Comparison of ENCODE assay signal across 8 cellular contexts in the genomic region with DNA sequence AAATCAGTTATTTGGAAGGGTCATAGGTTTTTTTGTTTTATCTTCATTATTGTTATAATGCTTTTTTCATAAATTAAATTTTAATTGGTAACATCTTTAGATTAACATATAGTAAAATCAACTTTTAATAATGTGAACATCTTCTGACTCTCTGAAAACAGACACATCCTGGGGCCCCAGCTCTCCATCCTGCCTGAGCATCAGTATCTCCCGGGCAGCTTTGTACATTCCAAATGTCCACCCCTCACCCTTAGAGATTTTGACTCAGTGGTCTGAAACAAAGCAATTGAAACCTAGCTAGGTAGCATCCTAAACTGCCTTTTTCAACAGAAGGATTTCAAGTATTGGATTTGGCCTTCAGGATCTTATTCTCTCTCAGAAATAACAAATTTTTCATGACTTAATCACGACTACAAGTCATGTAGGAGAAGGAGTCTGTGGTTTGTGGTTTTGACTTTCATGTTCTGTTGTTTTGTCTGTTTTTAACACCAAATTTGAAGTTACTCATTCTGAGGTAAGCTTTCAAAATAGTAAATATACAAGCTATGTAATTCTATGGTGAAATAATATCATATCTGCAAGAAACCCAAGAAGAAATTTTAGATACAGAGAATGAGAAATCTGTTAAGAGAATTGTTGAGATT.
DNase-seq lines count a peak whose midpoint lies in the region; ATAC-seq and TF ChIP-seq lines count a peak whose summit lies in the region.

No MANE protein-coding gene starts in this region.

- H3K4me3 Mint-ChIP-seq in activated CD4-positive, alpha-beta T cell treated with anti-CD3 and anti-CD28 coated beads, Interleukin-2, amount 10 ng/mL, durations not matched to agents 7 days and 5 days: no peak overlapping the region
- H3K4me3 Mint-ChIP-seq in activated CD4-positive, alpha-beta T cell treated with anti-CD3 and anti-CD28 coated beads, Interleukin-2, amount 10 ng/mL, durations not matched to agents 24 days and 14 days: no peak overlapping the region

- peaks cover 12% of the 10 kb centered on the region for H3K4me1 Mint-ChIP-seq in activated CD4-positive, alpha-beta T cell treated with anti-CD3 and anti-CD28 coated beads, Interleukin-2, amount 10 ng/mL, durations not matched to agents 7 days and 5 days
- H3K4me1 Mint-ChIP-seq in activated CD4-positive, alpha-beta T cell treated with anti-CD3 and anti-CD28 coated beads, Interleukin-2, amount 10 ng/mL, durations not matched to agents 24 days and 14 days: peaks cover 4% of the 10 kb centered on the region

- no peak for DNase-seq in activated CD4-positive, alpha-beta T cell treated with anti-CD3 and anti-CD28 coated beads, Interleukin-2, amount 10 ng/mL, durations not matched to agents 7 days and 5 days
- no peak for DNase-seq in activated CD4-positive, alpha-beta T cell treated with anti-CD3 and anti-CD28 coated beads, Interleukin-2, amount 10 ng/mL, durations not matched to agents 24 days and 14 days
- DNase-seq in retinal pigment epithelial cell (ENCODE audit: low read depth) (peak; percentile 54), NCI-H748 treated with DMSO at 0.1 percent for 48 hours (lab: John Stamatoyannopoulos, UW) (no peak), SK-N-DZ (ENCODE audit: low spot score) (no peak)
- DNase-seq in stimulated activated CD4-positive, alpha-beta T cell treated with anti-CD3 and anti-CD28 coated beads, Interleukin-15, amount 100 ng/mL, for 24 hours: no peak

- no peaks in the 10 kb centered on the region for H3K36me3 Mint-ChIP-seq in activated CD4-positive, alpha-beta T cell treated with anti-CD3 and anti-CD28 coated beads, Interleukin-2, amount 10 ng/mL, durations not matched to agents 7 days and 5 days (ENCODE audit: low read depth)
- no peaks in the 10 kb centered on the region for H3K36me3 Mint-ChIP-seq in activated CD4-positive, alpha-beta T cell treated with anti-CD3 and anti-CD28 coated beads, Interleukin-2, amount 10 ng/mL, durations not matched to agents 24 days and 14 days (ENCODE audit: low read depth)

- no peak for TF ChIP-seq CTCF in retinal pigment epithelial cell (conservative IDR thresholded peaks at IDR 0.05; ENCODE audit: low read depth, low read length)

- H3K27ac Mint-ChIP-seq in activated CD4-positive, alpha-beta T cell treated with anti-CD3 and anti-CD28 coated beads, Interleukin-2, amount 10 ng/mL, durations not matched to agents 7 days and 5 days: peak overlapping the region; percentile 34
- no peak overlapping the region for H3K27ac Mint-ChIP-seq in activated CD4-positive, alpha-beta T cell treated with anti-CD3 and anti-CD28 coated beads, Interleukin-2, amount 10 ng/mL, durations not matched to agents 24 days and 14 days

- intact Hi-C loops in activated CD4-positive, alpha-beta T cell treated with anti-CD3 and anti-CD28 coated beads, Interleukin-2, amount 10 ng/mL, durations not matched to agents 24 days and 14 days (cut with micrococcal nuclease): no loop called here

- no peak overlapping the region for H3K4me3 ChIP-seq in retinal pigment epithelial cell (ENCODE audit: low read length)

- CTCF ChIA-PET in activated CD4-positive, alpha-beta T cell treated with anti-CD3 and anti-CD28 coated beads, Interleukin-2, amount 10 ng/mL, durations not matched to agents 7 days and 5 days (lab: Charles Lee): no interaction called here

- peaks cover 1% of the 10 kb centered on the region for H3K27me3 Mint-ChIP-seq in activated CD4-positive, alpha-beta T cell treated with anti-CD3 and anti-CD28 coated beads, Interleukin-2, amount 10 ng/mL, durations not matched to agents 7 days and 5 days
- no peaks in the 10 kb centered on the region for H3K27me3 Mint-ChIP-seq in activated CD4-positive, alpha-beta T cell treated with anti-CD3 and anti-CD28 coated beads, Interleukin-2, amount 10 ng/mL, durations not matched to agents 24 days and 14 days

- POLR2A ChIA-PET in activated CD4-positive, alpha-beta T cell treated with anti-CD3 and anti-CD28 coated beads, Interleukin-2, amount 10 ng/mL, durations not matched to agents 7 days and 5 days (lab: Charles Lee): interaction anchor here (0.7 kb wide), 1 partner anchor 1433 kb away, joined by 4 read pairs; no protein-coding TSS in a partner anchor

- peaks cover 5% of the 10 kb centered on the region for H3K9me3 Mint-ChIP-seq in activated CD4-positive, alpha-beta T cell treated with anti-CD3 and anti-CD28 coated beads, Interleukin-2, amount 10 ng/mL, durations not matched to agents 7 days and 5 days
- H3K9me3 Mint-ChIP-seq in activated CD4-positive, alpha-beta T cell treated with anti-CD3 and anti-CD28 coated beads, Interleukin-2, amount 10 ng/mL, durations not matched to agents 24 days and 14 days: peaks cover 6% of the 10 kb centered on the region

- ATAC-seq in HG02678 (IDR thresholded peaks at IDR 0.05; ENCODE audit: unreplicated experiment): peak; percentile 63
- ATAC-seq in SK-N-SH treated with all-trans-retinoic acid at 6 μM for 48 hours: peak; percentile 57; the same call in 2 of the 3 replicates

TF ChIP-seq in SK-N-SH treated with all-trans-retinoic acid at 6 μM for 48 hours, 23 proteins besides CTCF, POLR2A, EP300 and RAD21 (continues in another document):
- no peak for TF ChIP-seq TOX (CRISPR knock-in tag; IDR thresholded peaks at IDR 0.05; ENCODE audit: borderline replicate concordance)
- no peak for TF ChIP-seq TCF4 (CRISPR knock-in tag; IDR thresholded peaks at IDR 0.05; ENCODE audit: borderline replicate concordance)
- no peak for TF ChIP-seq CSRNP3 (CRISPR knock-in tag; IDR thresholded peaks at IDR 0.05)
- no peak for TF ChIP-seq SNAI2 (CRISPR knock-in tag; IDR thresholded peaks at IDR 0.05)
- TF ChIP-seq, protein P1, sequence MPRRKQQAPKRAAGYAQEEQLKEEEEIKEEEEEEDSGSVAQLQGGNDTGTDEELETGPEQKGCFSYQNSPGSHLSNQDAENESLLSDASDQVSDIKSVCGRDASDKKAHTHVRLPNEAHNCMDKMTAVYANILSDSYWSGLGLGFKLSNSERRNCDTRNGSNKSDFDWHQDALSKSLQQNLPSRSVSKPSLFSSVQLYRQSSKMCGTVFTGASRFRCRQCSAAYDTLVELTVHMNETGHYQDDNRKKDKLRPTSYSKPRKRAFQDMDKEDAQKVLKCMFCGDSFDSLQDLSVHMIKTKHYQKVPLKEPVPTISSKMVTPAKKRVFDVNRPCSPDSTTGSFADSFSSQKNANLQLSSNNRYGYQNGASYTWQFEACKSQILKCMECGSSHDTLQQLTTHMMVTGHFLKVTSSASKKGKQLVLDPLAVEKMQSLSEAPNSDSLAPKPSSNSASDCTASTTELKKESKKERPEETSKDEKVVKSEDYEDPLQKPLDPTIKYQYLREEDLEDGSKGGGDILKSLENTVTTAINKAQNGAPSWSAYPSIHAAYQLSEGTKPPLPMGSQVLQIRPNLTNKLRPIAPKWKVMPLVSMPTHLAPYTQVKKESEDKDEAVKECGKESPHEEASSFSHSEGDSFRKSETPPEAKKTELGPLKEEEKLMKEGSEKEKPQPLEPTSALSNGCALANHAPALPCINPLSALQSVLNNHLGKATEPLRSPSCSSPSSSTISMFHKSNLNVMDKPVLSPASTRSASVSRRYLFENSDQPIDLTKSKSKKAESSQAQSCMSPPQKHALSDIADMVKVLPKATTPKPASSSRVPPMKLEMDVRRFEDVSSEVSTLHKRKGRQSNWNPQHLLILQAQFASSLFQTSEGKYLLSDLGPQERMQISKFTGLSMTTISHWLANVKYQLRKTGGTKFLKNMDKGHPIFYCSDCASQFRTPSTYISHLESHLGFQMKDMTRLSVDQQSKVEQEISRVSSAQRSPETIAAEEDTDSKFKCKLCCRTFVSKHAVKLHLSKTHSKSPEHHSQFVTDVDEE (CRISPR knock-in tag; IDR thresholded peaks at IDR 0.05): no peak
- no peak for TF ChIP-seq CREB5 (CRISPR knock-in tag; IDR thresholded peaks at IDR 0.05; ENCODE audit: low read depth)
- no peak for TF ChIP-seq CSDC2 (CRISPR knock-in tag; IDR thresholded peaks at IDR 0.05)
- no peak for TF ChIP-seq ZFP30 (CRISPR knock-in tag; IDR thresholded peaks at IDR 0.05)
- TF ChIP-seq, protein P2, sequence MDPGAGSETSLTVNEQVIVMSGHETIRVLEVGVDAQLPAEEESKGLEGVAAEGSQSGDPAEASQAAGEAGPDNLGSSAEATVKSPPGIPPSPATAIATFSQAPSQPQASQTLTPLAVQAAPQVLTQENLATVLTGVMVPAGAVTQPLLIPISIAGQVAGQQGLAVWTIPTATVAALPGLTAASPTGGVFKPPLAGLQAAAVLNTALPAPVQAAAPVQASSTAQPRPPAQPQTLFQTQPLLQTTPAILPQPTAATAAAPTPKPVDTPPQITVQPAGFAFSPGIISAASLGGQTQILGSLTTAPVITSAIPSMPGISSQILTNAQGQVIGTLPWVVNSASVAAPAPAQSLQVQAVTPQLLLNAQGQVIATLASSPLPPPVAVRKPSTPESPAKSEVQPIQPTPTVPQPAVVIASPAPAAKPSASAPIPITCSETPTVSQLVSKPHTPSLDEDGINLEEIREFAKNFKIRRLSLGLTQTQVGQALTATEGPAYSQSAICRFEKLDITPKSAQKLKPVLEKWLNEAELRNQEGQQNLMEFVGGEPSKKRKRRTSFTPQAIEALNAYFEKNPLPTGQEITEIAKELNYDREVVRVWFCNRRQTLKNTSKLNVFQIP (CRISPR knock-in tag; IDR thresholded peaks at IDR 0.05; ENCODE audit: borderline replicate concordance, low read depth): no peak
- TF ChIP-seq ZNF8 (CRISPR knock-in tag; IDR thresholded peaks at IDR 0.05): no peak
